12 cellular contexts compared by ENCODE assay signal in the genomic region with DNA sequence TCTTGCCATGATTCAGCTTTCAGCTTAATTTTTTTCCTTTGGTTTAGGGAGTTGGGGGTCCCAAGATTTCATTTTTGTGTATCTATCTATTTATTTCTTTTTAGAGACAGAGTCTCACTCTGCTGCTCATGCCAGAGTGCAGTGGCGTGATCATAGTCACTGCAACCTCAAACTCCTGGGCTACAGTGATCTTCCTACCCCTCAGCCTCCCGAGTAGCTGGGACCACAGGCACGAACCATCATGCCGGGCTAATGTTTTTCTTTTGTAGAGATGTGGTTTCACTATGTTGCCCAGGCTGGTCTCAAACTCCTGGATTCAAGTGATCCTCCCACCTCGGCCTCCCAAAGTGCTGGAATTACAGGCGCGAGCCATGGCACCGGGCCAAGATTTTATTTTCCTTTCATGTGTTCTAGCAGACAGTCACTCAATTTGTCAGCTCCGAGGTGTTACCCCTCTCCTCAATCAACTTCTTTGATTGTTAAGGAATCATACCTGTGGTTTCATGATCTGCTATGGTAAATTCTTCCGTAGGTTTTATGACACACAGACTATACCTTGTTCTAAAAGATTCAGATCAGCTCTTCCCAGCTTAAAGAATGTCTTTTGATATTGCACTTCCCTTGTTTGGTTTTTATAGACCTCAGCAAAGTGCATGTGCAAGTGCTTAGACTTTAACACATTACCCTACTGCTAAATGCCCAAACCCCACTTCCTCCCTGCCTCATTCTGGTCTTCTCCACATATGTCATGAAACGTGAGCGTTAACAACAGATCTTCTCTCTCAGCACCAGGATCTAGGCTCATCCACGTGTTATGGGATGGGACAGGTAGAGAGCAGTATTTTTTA. TPM values are rescaled to one million over a fixed set of nuclear protein-coding genes. Genes with fewer than 3 reads are reported as not detected.
DNase-seq lines count a peak whose midpoint lies in the region; ATAC-seq, FAIRE-seq and TF ChIP-seq lines count a peak whose summit lies in the region.
"Had no signal": no experiment of that assay in that cellular context is flagged by ENCODE, and none has a peak within 500 bp of the region (broad histone marks: within the 10 kb centered on the region; RNA-seq: fewer than 3 reads in every experiment).

No MANE protein-coding gene starts in this region.

- no peaks in the 10 kb centered on the region for H3K9me3 ChIP-seq in K562 (replicated peaks; ENCODE audit: control insufficient read depth, insufficient read depth, low read depth, low read length)
- H3K9me3 ChIP-seq: thyroid gland had no signal

- no peaks in the 10 kb centered on the region for H3K36me3 ChIP-seq in K562 (ENCODE audit: control insufficient read depth, insufficient read depth, low read length)
- H3K36me3 ChIP-seq: thyroid gland had no signal

- no peak for TF ChIP-seq POLR2A in K562 (conservative IDR thresholded peaks at IDR 0.05)

- WGBS in K562 (ENCODE audit: insufficient coverage, low coverage, missing lambda C conversion rate): under 1% methylated on average over 13 of the region's 13 CpGs

- FAIRE-seq in K562 (lab: Jason Lieb, UNC): no peak
- FAIRE-seq: kidney had no signal

- in situ Hi-C loops in K562 (cut with MboI): loop anchor here (10.0 kb wide), 1 partner anchor 594 kb away; a partner anchor contains a TSS

- no peak for TF ChIP-seq EP300 in K562 (IDR thresholded peaks at IDR 0.05; ENCODE audit: low read length)

- no peak overlapping the region for H3K27ac ChIP-seq in K562 (ENCODE audit: extremely low read depth, low read depth, low read length)
- H3K27ac ChIP-seq: thyroid gland had no signal

- H3K4me3 Mint-ChIP-seq in activated CD4-positive, alpha-beta memory T cell treated with anti-CD3 and anti-CD28 coated beads for 36 hours: peak overlapping the region; percentile 28
- no peak overlapping the region for H3K4me3 Mint-ChIP-seq in progenitor cell of endocrine pancreas (ENCODE audit: low read depth)

- no peak overlapping the region for H2AFZ ChIP-seq in K562 (ENCODE audit: low read depth, low read length)

- intact Hi-C loops in activated CD4-positive, alpha-beta memory T cell treated with anti-CD3 and anti-CD28 coated beads for 36 hours (cut with micrococcal nuclease): loop anchor here (1.0 to 5.0 kb wide), 3 partner anchors 54 to 377 kb away; a partner anchor contains a TSS
- intact Hi-C loops in K562 (cut with micrococcal nuclease): no loop called here

- no peaks in the 10 kb centered on the region for H4K20me1 ChIP-seq in K562 (replicated peaks; ENCODE audit: control insufficient read depth, insufficient read depth, low read length)

- ATAC-seq in K562 (no peak), GM21576 (IDR thresholded peaks at IDR 0.05; ENCODE audit: unreplicated experiment) (no peak)

- H3K9me3 Mint-ChIP-seq in activated CD4-positive, alpha-beta memory T cell treated with anti-CD3 and anti-CD28 coated beads for 36 hours: no peaks in the 10 kb centered on the region
- no peaks in the 10 kb centered on the region for H3K9me3 Mint-ChIP-seq in progenitor cell of endocrine pancreas (ENCODE audit: low read depth)

- H3K4me1 Mint-ChIP-seq in activated CD4-positive, alpha-beta memory T cell treated with anti-CD3 and anti-CD28 coated beads for 36 hours (ENCODE audit: low read depth): peaks cover 50% of the 10 kb centered on the region
- H3K4me1 Mint-ChIP-seq in progenitor cell of endocrine pancreas (ENCODE audit: low read depth): peaks cover 2% of the 10 kb centered on the region

- no peaks in the 10 kb centered on the region for H3K9me1 ChIP-seq in K562 (ENCODE audit: control insufficient read depth, insufficient read depth, low read length)

- H3K4me3 ChIP-seq in K562: no peak overlapping the region
- H3K4me3 ChIP-seq: thyroid gland had no signal

- CTCF ChIA-PET in activated CD4-positive, alpha-beta memory T cell treated with anti-CD3 and anti-CD28 coated beads for 36 hours (lab: Charles Lee): interaction anchor here (0.9 to 1.1 kb wide), 2 partner anchors 9 to 10 kb away, joined by 3 read pairs; no protein-coding TSS in a partner anchor
- CTCF ChIA-PET in K562 (lab: Yijun Ruan, JAX; ENCODE audit: low intra/inter-chr PET ratio): no interaction called here

- POLR2A ChIA-PET in activated CD4-positive, alpha-beta memory T cell treated with anti-CD3 and anti-CD28 coated beads for 36 hours (lab: Charles Lee): interaction anchor here (0.6 to 0.8 kb wide), 3 partner anchors 78 to 376 kb away, joined by 3 read pairs; no protein-coding TSS in a partner anchor
- POLR2A ChIA-PET in K562 (lab: Yijun Ruan, JAX): interaction anchor here (1.0 to 1.1 kb wide), 2 partner anchors 16 to 29 kb away, joined by 3 read pairs; no protein-coding TSS in a partner anchor

- no peak overlapping the region for H3K9ac ChIP-seq in K562 (ENCODE audit: insufficient read depth in 1 of 2, low read depth in 2 of 2, low read length in 2 of 2)

- TF ChIP-seq RAD21 in K562 (CRISPR knock-in tag; conservative IDR thresholded peaks at IDR 0.05 in 1 of 2, IDR thresholded peaks at IDR 0.05 in 1 of 2): no peak

- H3K27ac Mint-ChIP-seq in activated CD4-positive, alpha-beta memory T cell treated with anti-CD3 and anti-CD28 coated beads for 36 hours: peak overlapping the region; percentile 46
- no peak overlapping the region for H3K27ac Mint-ChIP-seq in progenitor cell of endocrine pancreas

- H3K79me2 ChIP-seq in K562 (ENCODE audit: control insufficient read depth, insufficient read depth, low read length): no peaks in the 10 kb centered on the region

- H3K36me3 Mint-ChIP-seq in activated CD4-positive, alpha-beta memory T cell treated with anti-CD3 and anti-CD28 coated beads for 36 hours: no peaks in the 10 kb centered on the region
- no peaks in the 10 kb centered on the region for H3K36me3 Mint-ChIP-seq in progenitor cell of endocrine pancreas (ENCODE audit: insufficient read depth)

- DNase-seq in T-helper 1 cell (peak in 3 of 5 donors; percentile 12 to 45 (median 27)), K562 (ENCODE audit: extremely low read depth in 1 of 4, low spot score in 3 of 4) (no peak), progenitor cell of endocrine pancreas (ENCODE audit: low spot score, unreplicated experiment) (no peak), NCI-H446 (lab: John Stamatoyannopoulos, UW) (no peak)
- peak; percentile 59 for DNase-seq in activated CD4-positive, alpha-beta memory T cell treated with anti-CD3 and anti-CD28 coated beads for 36 hours
- peak; percentile 15 for DNase-seq in stimulated activated CD8-positive, alpha-beta memory T cell treated with anti-CD3 and anti-CD28 coated beads, Interleukin-12 subunit alpha, Interleukin-12 subunit beta, amount 100 ng/mL, for 1 hour (ENCODE audit: low read depth)
- DNase-seq: COR-L47, kidney, NCI-H2029, thyroid gland had no signal

- no peaks in the 10 kb centered on the region; a peak in 1 of 5 replicates for H3K4me1 ChIP-seq in K562 (replicated peaks in 1 of 2; ENCODE audit: control insufficient read depth in 2 of 2, insufficient read depth in 2 of 2, low read length in 2 of 2)
- H3K4me1 ChIP-seq: thyroid gland had no signal

- TF ChIP-seq CTCF in K562 (IDR thresholded peaks at IDR 0.05 in 2 of 3, conservative IDR thresholded peaks at IDR 0.05 in 1 of 3; ENCODE audit: insufficient read depth in 2 of 3, low read depth in 1 of 3, low read length in 3 of 3): no peak
- TF ChIP-seq CTCF in progenitor cell of endocrine pancreas (IDR thresholded peaks at IDR 0.05; ENCODE audit: unreplicated experiment): no peak

- no TSS peak for BruUV-seq in K562 (replicated peaks; lab: Mats Ljungman, UMichigan)

- H3K4me2 ChIP-seq in K562 (ENCODE audit: insufficient read depth, low read length): no peak overlapping the region

- peaks cover 30 to 39% of the 10 kb centered on the region in 2 experiments for H3K27me3 ChIP-seq in K562 (ENCODE audit: control insufficient read depth in 2 of 2, insufficient read depth in 2 of 2, low read length in 2 of 2)
- H3K27me3 ChIP-seq: thyroid gland had no signal

- H3K27me3 Mint-ChIP-seq in activated CD4-positive, alpha-beta memory T cell treated with anti-CD3 and anti-CD28 coated beads for 36 hours: no peaks in the 10 kb centered on the region
- peaks cover 11% of the 10 kb centered on the region for H3K27me3 Mint-ChIP-seq in progenitor cell of endocrine pancreas

RNA-seq across cellular contexts. Expression of a gene that starts 13.0 kb away (rescaled TPM):
- under 1 TPM; 0.05 to 0.07 TPM for total RNA-seq in activated CD4-positive, alpha-beta memory T cell treated with anti-CD3 and anti-CD28 coated beads for 36 hours
- total RNA-seq in K562 (2011; cell fraction: chromatin; rRNA removed; ENCODE audit: low replicate concordance): not detected in 2 replicates
- total RNA-seq in K562 (2011; cell fraction: nucleolus; rRNA removed): not detected in 2 replicates
- not detected in 2 replicates for total RNA-seq in K562 (2011; cell fraction: nucleoplasm; rRNA removed)
- total RNA-seq in K562 (2014; rRNA removed) (not detected in 2 replicates), K562 (2014; rRNA removed; fragmentation: Illumina TruSeq; extraction: Trizol) (not detected in 2 replicates), K562 (2015; rRNA removed; fragmentation: Illumina TruSeq; extraction: Trizol) (not detected in 2 replicates), K562 (2021) (not detected in 2 replicates), progenitor cell of endocrine pancreas (not detected in 2 replicates)
- polyA plus RNA-seq in K562 (2011; rRNA removed) (not detected in 2 replicates), K562 (2014; fragmentation: Illumina TruSeq; extraction: Trizol) (not detected in 2 replicates), K562 (2014; fragmentation: Nextera tagmentation; extraction: Ambion mirVana) (not detected), K562 (2014; rRNA removed) (not detected in 2 replicates)
- polyA plus RNA-seq in K562 (2011; cell fraction: cytosol; rRNA removed): 0.01 TPM in 1 of 2 replicates, not detected in the other
- not detected in 2 replicates for polyA plus RNA-seq in K562 (2011; cell fraction: nucleus; rRNA removed)
- not detected in 2 replicates for polyA plus RNA-seq in K562 (2012)
- not detected in 2 replicates for polyA minus RNA-seq in K562 (2011; rRNA and poly(A)+ RNA removed)
- polyA minus RNA-seq in K562 (2011; cell fraction: cytosol; rRNA and poly(A)+ RNA removed): not detected in 2 replicates
- not detected in 2 replicates for polyA minus RNA-seq in K562 (2011; cell fraction: nucleus; rRNA and poly(A)+ RNA removed)
- total RNA-seq: renal cortical epithelial cell, thyroid gland had no signal

RNA-seq across cellular contexts. Expression of a gene that starts 18.5 kb away (rescaled TPM):
- total RNA-seq in activated CD4-positive, alpha-beta memory T cell treated with anti-CD3 and anti-CD28 coated beads for 36 hours: 10 to 100 TPM; 29.9 to 31.4 TPM
- 19.4 and 63.1 TPM in 2 replicates for total RNA-seq in K562 (2011; cell fraction: chromatin; rRNA removed; ENCODE audit: low replicate concordance)
- 45.3 and 54.7 TPM in 2 replicates for total RNA-seq in K562 (2011; cell fraction: nucleolus; rRNA removed)
- 33.1 and 41.2 TPM in 2 replicates for total RNA-seq in K562 (2011; cell fraction: nucleoplasm; rRNA removed)
- 44.9 and 53.4 TPM in 2 replicates for total RNA-seq in K562 (2014; rRNA removed)
- 18.0 and 24.6 TPM in 2 replicates for total RNA-seq in K562 (2014; rRNA removed; fragmentation: Illumina TruSeq; extraction: Trizol)
- 28.2 and 30.0 TPM in 2 replicates for total RNA-seq in K562 (2015; rRNA removed; fragmentation: Illumina TruSeq; extraction: Trizol)
- total RNA-seq in K562 (2021): 63.2 and 69.0 TPM in 2 replicates
- polyA plus RNA-seq in K562 (2011; rRNA removed): 21.2 and 26.5 TPM in 2 replicates
- polyA plus RNA-seq in K562 (2011; cell fraction: cytosol; rRNA removed): 27.7 and 65.1 TPM in 2 replicates
- 29.2 and 62.5 TPM in 2 replicates for polyA plus RNA-seq in K562 (2011; cell fraction: nucleus; rRNA removed)
- 28.9 and 31.2 TPM in 2 replicates for polyA plus RNA-seq in K562 (2012)
- polyA plus RNA-seq in K562 (2014; fragmentation: Illumina TruSeq; extraction: Trizol): 29.4 and 45.9 TPM in 2 replicates
- 1 to 10 TPM; 3.8 to 7.0 TPM for polyA plus RNA-seq in K562 (2014; fragmentation: Nextera tagmentation; extraction: Ambion mirVana)
- 36.0 and 41.0 TPM in 2 replicates for polyA plus RNA-seq in K562 (2014; rRNA removed)
- polyA minus RNA-seq in K562 (2011; rRNA and poly(A)+ RNA removed): 13.6 and 28.5 TPM in 2 replicates
- 19.2 and 23.5 TPM in 2 replicates for polyA minus RNA-seq in K562 (2011; cell fraction: cytosol; rRNA and poly(A)+ RNA removed)
- 25.4 and 35.7 TPM in 2 replicates for polyA minus RNA-seq in K562 (2011; cell fraction: nucleus; rRNA and poly(A)+ RNA removed)
- 18.1 and 19.5 TPM in 2 replicates for total RNA-seq in progenitor cell of endocrine pancreas

RNA-seq across cellular contexts. Expression of a gene that starts 33.6 kb away (rescaled TPM):
- not detected for total RNA-seq in activated CD4-positive, alpha-beta memory T cell treated with anti-CD3 and anti-CD28 coated beads for 36 hours
- total RNA-seq in K562 (2011; cell fraction: chromatin; rRNA removed; ENCODE audit: low replicate concordance): not detected in 2 replicates
- not detected in 2 replicates for total RNA-seq in K562 (2011; cell fraction: nucleolus; rRNA removed)
- total RNA-seq in K562 (2011; cell fraction: nucleoplasm; rRNA removed): not detected in 2 replicates
- total RNA-seq in K562 (2014; rRNA removed) (not detected in 2 replicates), K562 (2014; rRNA removed; fragmentation: Illumina TruSeq; extraction: Trizol) (not detected in 2 replicates), K562 (2015; rRNA removed; fragmentation: Illumina TruSeq; extraction: Trizol) (not detected in 2 replicates), K562 (2021) (not detected in 2 replicates), progenitor cell of endocrine pancreas (not detected in 2 replicates)
- polyA plus RNA-seq in K562 (2011; rRNA removed) (not detected in 2 replicates), K562 (2014; fragmentation: Illumina TruSeq; extraction: Trizol) (not detected in 2 replicates), K562 (2014; fragmentation: Nextera tagmentation; extraction: Ambion mirVana) (not detected), K562 (2014; rRNA removed) (not detected in 2 replicates)
- not detected in 2 replicates for polyA plus RNA-seq in K562 (2011; cell fraction: cytosol; rRNA removed)
- not detected in 2 replicates for polyA plus RNA-seq in K562 (2011; cell fraction: nucleus; rRNA removed)
- not detected in 2 replicates for polyA plus RNA-seq in K562 (2012)
- not detected in 2 replicates for polyA minus RNA-seq in K562 (2011; rRNA and poly(A)+ RNA removed)
- not detected in 2 replicates for polyA minus RNA-seq in K562 (2011; cell fraction: cytosol; rRNA and poly(A)+ RNA removed)
- polyA minus RNA-seq in K562 (2011; cell fraction: nucleus; rRNA and poly(A)+ RNA removed): not detected in 2 replicates
- total RNA-seq: kidney, renal cortical epithelial cell, thyroid gland had no signal

RNA-seq across cellular contexts. Expression of a gene that starts 39.2 kb away (rescaled TPM):
- not detected for total RNA-seq in activated CD4-positive, alpha-beta memory T cell treated with anti-CD3 and anti-CD28 coated beads for 36 hours
- total RNA-seq in K562 (2011; cell fraction: chromatin; rRNA removed; ENCODE audit: low replicate concordance): not detected in 2 replicates
- not detected in 2 replicates for total RNA-seq in K562 (2011; cell fraction: nucleolus; rRNA removed)
- not detected in 2 replicates for total RNA-seq in K562 (2011; cell fraction: nucleoplasm; rRNA removed)
- total RNA-seq in K562 (2014; rRNA removed) (not detected in 2 replicates), K562 (2014; rRNA removed; fragmentation: Illumina TruSeq; extraction: Trizol) (not detected in 2 replicates), K562 (2015; rRNA removed; fragmentation: Illumina TruSeq; extraction: Trizol) (not detected in 2 replicates), K562 (2021) (not detected in 2 replicates), progenitor cell of endocrine pancreas (not detected in 2 replicates)
- polyA plus RNA-seq in K562 (2011; rRNA removed) (not detected in 2 replicates), K562 (2014; fragmentation: Illumina TruSeq; extraction: Trizol) (not detected in 2 replicates), K562 (2014; fragmentation: Nextera tagmentation; extraction: Ambion mirVana) (under 1 TPM in 1 of 2 experiments, not detected in 1; 0.04 TPM), K562 (2014; rRNA removed) (not detected in 2 replicates)
- polyA plus RNA-seq in K562 (2011; cell fraction: cytosol; rRNA removed): 0.04 TPM in 1 of 2 replicates, not detected in the other
- polyA plus RNA-seq in K562 (2011; cell fraction: nucleus; rRNA removed): not detected in 2 replicates
- polyA plus RNA-seq in K562 (2012): 0.12 TPM in 1 of 2 replicates, not detected in the other
- not detected in 2 replicates for polyA minus RNA-seq in K562 (2011; rRNA and poly(A)+ RNA removed)
- polyA minus RNA-seq in K562 (2011; cell fraction: cytosol; rRNA and poly(A)+ RNA removed): not detected in 2 replicates
- polyA minus RNA-seq in K562 (2011; cell fraction: nucleus; rRNA and poly(A)+ RNA removed): not detected in 2 replicates
- total RNA-seq: kidney, renal cortical epithelial cell, thyroid gland had no signal

RNA-seq across cellular contexts. Expression of a gene that starts 40.9 kb away (rescaled TPM):
- 10 to 100 TPM; 29.7 to 36.7 TPM for total RNA-seq in activated CD4-positive, alpha-beta memory T cell treated with anti-CD3 and anti-CD28 coated beads for 36 hours
- total RNA-seq in K562 (2011; cell fraction: chromatin; rRNA removed; ENCODE audit: low replicate concordance): 28.2 and 36.5 TPM in 2 replicates
- 27.3 and 37.6 TPM in 2 replicates for total RNA-seq in K562 (2011; cell fraction: nucleolus; rRNA removed)
- 31.2 and 38.6 TPM in 2 replicates for total RNA-seq in K562 (2011; cell fraction: nucleoplasm; rRNA removed)
- total RNA-seq in K562 (2014; rRNA removed): 6.3 and 7.6 TPM in 2 replicates
- total RNA-seq in K562 (2014; rRNA removed; fragmentation: Illumina TruSeq; extraction: Trizol): 7.4 and 8.7 TPM in 2 replicates
- 8.7 and 10.3 TPM in 2 replicates for total RNA-seq in K562 (2015; rRNA removed; fragmentation: Illumina TruSeq; extraction: Trizol)
- total RNA-seq in K562 (2021): 16.9 and 19.0 TPM in 2 replicates
- polyA plus RNA-seq in K562 (2011; rRNA removed): 10.1 and 15.2 TPM in 2 replicates
- 8.7 and 14.5 TPM in 2 replicates for polyA plus RNA-seq in K562 (2011; cell fraction: cytosol; rRNA removed)
- 12.8 and 20.8 TPM in 2 replicates for polyA plus RNA-seq in K562 (2011; cell fraction: nucleus; rRNA removed)
- polyA plus RNA-seq in K562 (2012): 12.3 and 16.7 TPM in 2 replicates
- 8.4 and 11.1 TPM in 2 replicates for polyA plus RNA-seq in K562 (2014; fragmentation: Illumina TruSeq; extraction: Trizol)
- 1 to 10 TPM; 2.2 to 2.5 TPM for polyA plus RNA-seq in K562 (2014; fragmentation: Nextera tagmentation; extraction: Ambion mirVana)
- polyA plus RNA-seq in K562 (2014; rRNA removed): 10.1 and 15.2 TPM in 2 replicates
- polyA minus RNA-seq in K562 (2011; rRNA and poly(A)+ RNA removed): 6.3 and 11.0 TPM in 2 replicates
- 3.4 and 5.9 TPM in 2 replicates for polyA minus RNA-seq in K562 (2011; cell fraction: cytosol; rRNA and poly(A)+ RNA removed)
- polyA minus RNA-seq in K562 (2011; cell fraction: nucleus; rRNA and poly(A)+ RNA removed): 10.9 and 17.9 TPM in 2 replicates
- 16.0 and 18.8 TPM in 2 replicates for total RNA-seq in progenitor cell of endocrine pancreas

Comparison
In these comparisons a context has a peak if more than half of its experiments do, and no peak if none do; other contexts are left out.
1. DNase-seq: peak in T-helper 1 cell (3 of 5), activated CD4-positive, alpha-beta memory T cell treated with anti-CD3 and anti-CD28 coated beads for 36 hours (single experiment) and stimulated activated CD8-positive, alpha-beta memory T cell treated with anti-CD3 and anti-CD28 coated beads, Interleukin-12 subunit alpha, Interleukin-12 subunit beta, amount 100 ng/mL, for 1 hour (single experiment); none in K562 (0 of 4), progenitor cell of endocrine pancreas (single experiment) and NCI-H446 (0 of 2).